Comparison of ENCODE assay signal across 20 cellular contexts in the genomic region with DNA sequence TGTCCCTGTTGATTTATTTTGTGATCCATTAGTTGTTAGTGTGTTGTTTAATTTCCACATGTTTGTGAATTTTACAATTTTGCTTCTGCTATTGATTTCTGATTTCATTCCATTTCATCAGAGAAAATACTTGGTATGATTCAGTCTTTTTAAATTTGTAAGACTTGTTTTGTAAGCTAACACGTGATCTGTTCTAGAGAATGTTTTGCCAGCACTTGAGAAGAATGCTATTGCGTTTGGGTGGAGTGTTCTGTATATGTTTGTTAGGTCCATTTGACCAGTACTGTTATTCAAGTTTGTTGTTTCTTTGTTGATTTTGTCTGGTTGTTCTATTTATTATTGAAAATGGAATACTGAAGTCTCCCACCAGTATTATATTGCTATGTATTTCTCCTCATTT. TPM values are rescaled to one million over a fixed set of nuclear protein-coding genes. Genes with fewer than 3 reads are reported as not detected.
DNase-seq lines count a peak whose midpoint lies in the region; ATAC-seq and TF ChIP-seq lines count a peak whose summit lies in the region.
"Had no signal": no experiment of that assay in that cellular context is flagged by ENCODE, and none has a peak within 500 bp of the region (broad histone marks: within the 10 kb centered on the region; RNA-seq: fewer than 3 reads in every experiment).

No MANE protein-coding gene starts in this region.

- peaks cover 41% of the 10 kb centered on the region for H3K4me1 ChIP-seq in muscle layer of colon (ENCODE audit: insufficient read depth, low read length)
- H3K4me1 ChIP-seq: stomach had no signal

- no peak overlapping the region for H3K4me3 Mint-ChIP-seq in T-helper 17 cell
- H3K4me3 Mint-ChIP-seq: CD14-positive monocyte had no signal

- H3K4me3 ChIP-seq in epithelial cell of esophagus (ENCODE audit: low read length), result no peak overlapping the region
- H3K4me3 ChIP-seq in muscle layer of colon (ENCODE audit: low read depth in 1 of 2, low read length in 2 of 2), result no peak overlapping the region
- H3K4me3 ChIP-seq: right atrium auricular region, stomach had no signal

- no peak for TF ChIP-seq CTCF in epithelial cell of esophagus (IDR thresholded peaks at IDR 0.05; ENCODE audit: insufficient read depth, low read depth, low read length, missing control alignments)

- peaks cover 9% of the 10 kb centered on the region for H3K36me3 Mint-ChIP-seq in T-helper 17 cell (ENCODE audit: low read depth)

- H3K27me3 ChIP-seq in muscle layer of colon (ENCODE audit: control insufficient read depth in 1 of 2, insufficient read depth in 2 of 2, low read length in 2 of 2), result no peaks in the 10 kb centered on the region
- H3K27me3 ChIP-seq: right atrium auricular region, stomach had no signal

- peak; percentile 54 for DNase-seq in EH (ENCODE audit: low read depth)
- no peak for DNase-seq in T-helper 17 cell
- peak; percentile 53 for DNase-seq in epithelial cell of esophagus (ENCODE audit: low read depth)
- no peak for DNase-seq in SHP77 (lab: John Stamatoyannopoulos, UW)
- no peak for DNase-seq in T-helper 1 cell
- no peak for DNase-seq in GF-D8 (lab: John Stamatoyannopoulos, UW)
- DNase-seq in COLO829 (ENCODE audit: low spot score), result no peak
- DNase-seq: activated CD4-positive, CD25-positive, alpha-beta regulatory T cell treated with anti-CD3 and anti-CD28 coated beads, Interleukin-2, amount 50 U/mL, for 72 hours; activated T-cell treated with anti-CD3 and anti-CD28 coated beads, Interleukin-2, amount 50 U/mL, for 1 hour; amniotic stem cell; erythroblast; glutamatergic neuron; naive thymus-derived CD4-positive, alpha-beta T cell; NCI-H1694 treated with DMSO at 0.1 percent for 48 hours; NCI-H2227 treated with DMSO at 0.1 percent for 48 hours; NCI-H774; stomach had no signal

- no peaks in the 10 kb centered on the region for H3K27me3 Mint-ChIP-seq in T-helper 17 cell
- H3K27me3 Mint-ChIP-seq: naive thymus-derived CD4-positive, alpha-beta T cell had no signal

- peaks cover 16% of the 10 kb centered on the region for H3K4me1 Mint-ChIP-seq in T-helper 17 cell
- H3K4me1 Mint-ChIP-seq: CD14-positive monocyte had no signal

- H3K36me3 ChIP-seq in muscle layer of colon (ENCODE audit: insufficient read depth, low read length), result no peaks in the 10 kb centered on the region
- H3K36me3 ChIP-seq: right atrium auricular region, stomach had no signal

- no peak overlapping the region for H3K9ac ChIP-seq in muscle layer of colon (ENCODE audit: low read length)

- ATAC-seq in T-helper 17 cell, result no peak
- ATAC-seq: naive thymus-derived CD4-positive, alpha-beta T cell had no signal

- H3K27ac ChIP-seq in muscle layer of colon (ENCODE audit: low read depth, low read length), result peak overlapping the region; percentile 27
- H3K27ac ChIP-seq: right atrium auricular region, stomach had no signal

- peak overlapping the region; percentile 21 for H3K27ac Mint-ChIP-seq in T-helper 17 cell
- H3K27ac Mint-ChIP-seq: CD14-positive monocyte; naive thymus-derived CD4-positive, alpha-beta T cell had no signal

- H3K9me3 ChIP-seq in T-helper 17 cell (ENCODE audit: control insufficient read depth, low read length, poor library complexity, severe bottlenecking) (no peaks in the 10 kb centered on the region), muscle layer of colon (ENCODE audit: low read length) (no peaks in the 10 kb centered on the region)

RNA-seq across cellular contexts. Expression of a gene that starts 53.9 kb away (rescaled TPM):
- total RNA-seq in T-helper 17 cell, result 10 to 100 TPM; 23.0 to 26.9 TPM

Comparison
In these comparisons a context has a peak if more than half of its experiments do, and no peak if none do; other contexts are left out.
1. DNase-seq: peak in EH (single experiment) and epithelial cell of esophagus (single experiment); none in T-helper 17 cell (0 of 3), SHP77 (0 of 2), T-helper 1 cell (0 of 5), GF-D8 (single experiment) and COLO829 (single experiment).